ENCODE assay signal across 9 cellular contexts in genomic region chr16:69763557-69763942, GRCh38. TPM values are rescaled to one million over a fixed set of nuclear protein-coding genes. Genes with fewer than 3 reads are reported as not detected.
A peak's percentile ranks its signal among the peaks of the same experiment; 100 is the strongest.
DNase-seq lines count a peak whose midpoint lies in the region; ATAC-seq and TF ChIP-seq lines count a peak whose summit lies in the region.
"Had no signal": no experiment of that assay in that cellular context is flagged by ENCODE, and none has a peak within 500 bp of the region (broad histone marks: within the 10 kb centered on the region; RNA-seq: fewer than 3 reads in every experiment).

No MANE protein-coding gene starts in this region.

- peak overlapping the region; percentile 96 for H2AFZ ChIP-seq in mammary epithelial cell (ENCODE audit: low read depth, low read length)

- no peak for DNase-seq in heart right ventricle
- DNase-seq in heart left ventricle = no peak
- DNase-seq in mammary epithelial cell = no peak
- DNase-seq in mucosa of descending colon = no peak
- DNase-seq in ACHN = no peak
- DNase-seq in testis = no peak
- no peak for DNase-seq in NCI-H82 treated with DMSO at 0.1 percent for 48 hours (lab: John Stamatoyannopoulos, UW; ENCODE audit: unreplicated experiment)
- DNase-seq: NCI-H1417 treated with DMSO at 0.1 percent for 48 hours had no signal

- dilution Hi-C loops in mammary epithelial cell (cut with HindIII; ENCODE audit: low sequenced_read_pairs) = no loop called here

- ATAC-seq in heart right ventricle (no peak), heart left ventricle (no peak), mucosa of descending colon (peak; percentile 6)

- H3K36me3 ChIP-seq in heart right ventricle (no peaks in the 10 kb centered on the region), heart left ventricle (no peaks in the 10 kb centered on the region), mammary epithelial cell (ENCODE audit: insufficient read depth, low read length) (no peaks in the 10 kb centered on the region), mucosa of descending colon (ENCODE audit: low read depth) (no peaks in the 10 kb centered on the region), urinary bladder (ENCODE audit: insufficient read depth) (no peaks in the 10 kb centered on the region), testis (ENCODE audit: low read depth, missing control alignments) (no peaks in the 10 kb centered on the region)

- H3K9ac ChIP-seq in mammary epithelial cell (ENCODE audit: insufficient read depth, low read length) = peak overlapping the region; percentile 89

- peaks cover 59% of the 10 kb centered on the region for H3K79me2 ChIP-seq in mammary epithelial cell (ENCODE audit: insufficient read depth, low read length)

- peak overlapping the region; percentile 79 for H3K4me2 ChIP-seq in mammary epithelial cell (ENCODE audit: insufficient read depth, low read depth, low read length)

- H3K27me3 ChIP-seq in heart right ventricle (no peaks in the 10 kb centered on the region), heart left ventricle (no peaks in the 10 kb centered on the region), mammary epithelial cell (ENCODE audit: insufficient read depth, low read length) (no peaks in the 10 kb centered on the region), testis (no peaks in the 10 kb centered on the region)

- no peaks in the 10 kb centered on the region for H4K20me1 ChIP-seq in mammary epithelial cell (ENCODE audit: insufficient read depth, low read length)

- peaks cover 0 to 25% (median 16%) of the 10 kb centered on the region in 9 donors for H3K4me1 ChIP-seq in heart right ventricle
- H3K4me1 ChIP-seq in heart left ventricle = peaks cover 0 to 21% (median 10%) of the 10 kb centered on the region in 12 donors
- peaks cover 17% of the 10 kb centered on the region for H3K4me1 ChIP-seq in mammary epithelial cell (ENCODE audit: insufficient read depth, low read length)
- H3K4me1 ChIP-seq in mucosa of descending colon (ENCODE audit: low read depth) = peaks cover 5% of the 10 kb centered on the region
- H3K4me1 ChIP-seq in urinary bladder (ENCODE audit: insufficient read depth) = no peaks in the 10 kb centered on the region
- peaks cover 11% of the 10 kb centered on the region for H3K4me1 ChIP-seq in testis

- WGBS in heart right ventricle, 2 donors = 70 to 88% methylated on average over 6 of the region's 6 CpGs
- 77 to 84% (median 83%) methylated on average over 6 of the region's 6 CpGs for WGBS in heart left ventricle, 4 donors
- WGBS in mammary epithelial cell (ENCODE audit: low coverage, missing lambda C conversion rate) = 73% methylated on average over 6 of the region's 6 CpGs
- 58% methylated on average over 6 of the region's 6 CpGs for WGBS in urinary bladder
- WGBS in testis, 2 donors = 35 to 44% methylated on average over 6 of the region's 6 CpGs

- intact Hi-C loops in heart right ventricle (cut with DNase I) (no loop called here), heart left ventricle (cut with DNase I) (loop anchor here in 1 of 10 donors (10.0 kb wide), 1 partner anchor 369 kb away; no protein-coding TSS in a partner anchor), mammary epithelial cell (cut with micrococcal nuclease) (no loop called here), mucosa of descending colon (cut with DNase I, micrococcal nuclease) (no loop called here), testis (cut with DNase I; ENCODE audit: low total_unique reads) (no loop called here)

- TF ChIP-seq CTCF in heart right ventricle (IDR thresholded peaks at IDR 0.05) = no peak
- TF ChIP-seq CTCF in heart left ventricle (IDR thresholded peaks at IDR 0.05) = no peak
- TF ChIP-seq CTCF in mammary epithelial cell (conservative IDR thresholded peaks at IDR 0.05 in 1 of 2, IDR thresholded peaks at IDR 0.05 in 1 of 2; ENCODE audit: extremely low read depth in 1 of 2, insufficient read depth in 1 of 2, low read depth in 1 of 2, low read length in 2 of 2) = no peak
- no peak for TF ChIP-seq CTCF in mucosa of descending colon (IDR thresholded peaks at IDR 0.05)
- no peak for TF ChIP-seq CTCF in testis (IDR thresholded peaks at IDR 0.05)

- H3K9me3 ChIP-seq in heart right ventricle = no peaks in the 10 kb centered on the region
- H3K9me3 ChIP-seq in heart left ventricle = no peaks in the 10 kb centered on the region
- H3K9me3 ChIP-seq in mammary epithelial cell (replicated peaks; ENCODE audit: insufficient read depth, low read length) = no peaks in the 10 kb centered on the region
- H3K9me3 ChIP-seq in mucosa of descending colon = no peaks in the 10 kb centered on the region
- H3K9me3 ChIP-seq in testis = no peaks in the 10 kb centered on the region

- TF ChIP-seq POLR2A in heart left ventricle (IDR thresholded peaks at IDR 0.05) (no peak), testis (IDR thresholded peaks at IDR 0.05) (no peak)

- in situ Hi-C loops in mammary epithelial cell (cut with MboI; ENCODE audit: low sequenced_read_pairs in 2 of 2) = no loop called here
- in situ Hi-C loops in ACHN (cut with HindIII; ENCODE audit: low pct_ligation_motif_present, low pct_unique_long_range_greater_than_20kb, low sequenced_read_pairs) = no loop called here

- CTCF ChIA-PET in mammary epithelial cell (lab: Charles Lee; ENCODE audit: low non-redundant PET) = no interaction called here

- BruUV-seq in mammary epithelial cell (replicated peaks; lab: Mats Ljungman, UMichigan) = TSS peak; percentile 38

- H3K4me3 ChIP-seq in heart right ventricle (peak overlapping the region in 5 of 10 donors; percentile 82 to 97 (median 92)), heart left ventricle (peak overlapping the region in 5 of 12 donors; percentile 85 to 99 (median 93)), mammary epithelial cell (replicated peaks in 1 of 3; ENCODE audit: insufficient read depth in 1 of 3, low read depth in 2 of 3, low read length in 3 of 3) (peak overlapping the region in 2 of 3 experiments; percentile 93 to 99), mucosa of descending colon (no peak overlapping the region), urinary bladder (ENCODE audit: low read depth, low read length) (peak overlapping the region; percentile 98), testis (no peak overlapping the region)

- H3K27ac ChIP-seq in heart right ventricle (peak overlapping the region in 7 of 10 donors; percentile 86 to 95 (median 92)), heart left ventricle (peak overlapping the region in 5 of 12 donors; percentile 85 to 92 (median 91)), mammary epithelial cell (ENCODE audit: insufficient read depth, low read depth, low read length) (peak overlapping the region; percentile 72), urinary bladder (ENCODE audit: low read depth) (peak overlapping the region; percentile 16), testis (peak overlapping the region in 1 of 2 donors; percentile 91)

RNA-seq across cellular contexts. Expression of gene WWP2, which starts 1.4 kb away (rescaled TPM):
- 10 to 100 TPM; 19.1 to 31.1 (median 21.2) TPM for total RNA-seq in heart right ventricle
- 10 to 100 TPM in 1 of 2 donors, 1 to 10 TPM in 1; 9.0 to 13.1 TPM for polyA plus RNA-seq in heart right ventricle
- total RNA-seq in heart left ventricle = 10 to 100 TPM; 16.5 to 33.2 (median 24.0) TPM
- 10 to 100 TPM in 1 of 2 donors, 1 to 10 TPM in 1; 8.4 to 21.2 TPM for polyA plus RNA-seq in heart left ventricle
- total RNA-seq in mammary epithelial cell = 10 to 100 TPM; 30.3 to 32.8 TPM
- polyA plus RNA-seq in mammary epithelial cell = 13.3 TPM
- 41.5 TPM for polyA minus RNA-seq in mammary epithelial cell
- 100 to 1,000 TPM in 1 of 3 donors, 10 to 100 TPM in 2; 70.2 to 110 (median 94.2) TPM for total RNA-seq in mucosa of descending colon
- 17.8 TPM for total RNA-seq in urinary bladder
- 20.4 TPM for polyA plus RNA-seq in urinary bladder
- total RNA-seq in testis = 10 to 100 TPM; 57.6 to 60.6 TPM
- 46.4 TPM for polyA plus RNA-seq in testis (ENCODE audit: insufficient read depth, low read depth, low replicate concordance)

RNA-seq across cellular contexts. Expression of gene NOB1, which starts 8.8 kb away (rescaled TPM):
- total RNA-seq in heart right ventricle = 10 to 100 TPM; 11.2 to 23.4 (median 15.6) TPM
- 10 to 100 TPM in 1 of 2 donors, 1 to 10 TPM in 1; 5.4 to 23.1 TPM for polyA plus RNA-seq in heart right ventricle
- 10 to 100 TPM; 10.9 to 26.0 (median 16.8) TPM for total RNA-seq in heart left ventricle
- polyA plus RNA-seq in heart left ventricle = 10 to 100 TPM in 1 of 2 donors, 1 to 10 TPM in 1; 7.8 to 26.2 TPM
- 10 to 100 TPM; 30.7 to 72.3 TPM for total RNA-seq in mammary epithelial cell
- polyA plus RNA-seq in mammary epithelial cell = 90.4 TPM
- 83.8 TPM for polyA minus RNA-seq in mammary epithelial cell
- 10 to 100 TPM; 36.1 to 38.9 (median 36.4) TPM for total RNA-seq in mucosa of descending colon
- 9.8 TPM for total RNA-seq in urinary bladder
- polyA plus RNA-seq in urinary bladder = 48.7 TPM
- total RNA-seq in testis = 10 to 100 TPM; 29.5 to 42.6 TPM
- polyA plus RNA-seq in testis (ENCODE audit: insufficient read depth, low read depth, low replicate concordance) = 34.6 TPM

RNA-seq across cellular contexts. Expression of gene NQO1, which starts 37.2 kb away (rescaled TPM):
- total RNA-seq in heart right ventricle = 10 to 100 TPM in 6 of 10 donors, 1 to 10 TPM in 4; 5.9 to 37.3 (median 12.2) TPM
- polyA plus RNA-seq in heart right ventricle = 10 to 100 TPM; 13.6 to 16.6 TPM
- total RNA-seq in heart left ventricle = 10 to 100 TPM in 8 of 9 donors, 1 to 10 TPM in 1; 7.6 to 76.8 (median 12.8) TPM
- polyA plus RNA-seq in heart left ventricle = 10 to 100 TPM; 11.3 to 14.3 TPM
- total RNA-seq in mammary epithelial cell = 100 to 1,000 TPM; 241 to 421 TPM
- 446 TPM for polyA plus RNA-seq in mammary epithelial cell
- polyA minus RNA-seq in mammary epithelial cell = 221 TPM
- 100 to 1,000 TPM in 1 of 3 donors, 10 to 100 TPM in 2; 41.2 to 133 (median 87.4) TPM for total RNA-seq in mucosa of descending colon
- total RNA-seq in urinary bladder = 12.1 TPM
- polyA plus RNA-seq in urinary bladder = 92.5 TPM
- 10 to 100 TPM in 1 of 2 donors, 1 to 10 TPM in 1; 6.6 to 10.1 TPM for total RNA-seq in testis
- polyA plus RNA-seq in testis (ENCODE audit: insufficient read depth, low read depth, low replicate concordance) = 13.5 TPM

Comparison
In these comparisons a context has a peak if more than half of its experiments do, and no peak if none do; other contexts are left out.
1. H3K4me3 ChIP-seq: peak in mammary epithelial cell (2 of 3) and urinary bladder (single experiment); none in mucosa of descending colon (single experiment) and testis (0 of 2).